1 cellular context compared by ENCODE assay signal in the genomic region with DNA sequence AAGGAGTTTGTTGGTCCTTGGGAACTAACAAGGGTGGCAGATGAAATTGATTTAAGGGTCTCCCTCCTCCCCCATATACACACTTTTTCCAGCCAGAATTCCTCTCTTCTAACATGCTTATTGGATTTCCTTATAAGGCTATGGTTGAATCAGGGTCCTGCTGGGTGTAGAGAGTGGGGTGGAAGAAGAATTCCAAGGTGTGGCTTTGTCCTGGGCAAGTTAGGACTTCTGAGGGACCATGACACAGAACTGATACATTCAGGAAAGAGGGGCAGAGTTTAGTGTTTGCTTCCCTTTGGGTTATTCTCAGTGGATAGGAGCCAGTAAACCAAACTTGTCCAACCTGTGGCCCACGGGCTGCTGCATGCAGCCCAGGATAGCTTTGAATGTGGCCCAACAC.
TF ChIP-seq lines count a peak whose summit lies in the region.

No MANE protein-coding gene starts in this region.

TF ChIP-seq in GM23338, 12 proteins besides CTCF, POLR2A, EP300 and RAD21:
- TF ChIP-seq, protein P1, sequence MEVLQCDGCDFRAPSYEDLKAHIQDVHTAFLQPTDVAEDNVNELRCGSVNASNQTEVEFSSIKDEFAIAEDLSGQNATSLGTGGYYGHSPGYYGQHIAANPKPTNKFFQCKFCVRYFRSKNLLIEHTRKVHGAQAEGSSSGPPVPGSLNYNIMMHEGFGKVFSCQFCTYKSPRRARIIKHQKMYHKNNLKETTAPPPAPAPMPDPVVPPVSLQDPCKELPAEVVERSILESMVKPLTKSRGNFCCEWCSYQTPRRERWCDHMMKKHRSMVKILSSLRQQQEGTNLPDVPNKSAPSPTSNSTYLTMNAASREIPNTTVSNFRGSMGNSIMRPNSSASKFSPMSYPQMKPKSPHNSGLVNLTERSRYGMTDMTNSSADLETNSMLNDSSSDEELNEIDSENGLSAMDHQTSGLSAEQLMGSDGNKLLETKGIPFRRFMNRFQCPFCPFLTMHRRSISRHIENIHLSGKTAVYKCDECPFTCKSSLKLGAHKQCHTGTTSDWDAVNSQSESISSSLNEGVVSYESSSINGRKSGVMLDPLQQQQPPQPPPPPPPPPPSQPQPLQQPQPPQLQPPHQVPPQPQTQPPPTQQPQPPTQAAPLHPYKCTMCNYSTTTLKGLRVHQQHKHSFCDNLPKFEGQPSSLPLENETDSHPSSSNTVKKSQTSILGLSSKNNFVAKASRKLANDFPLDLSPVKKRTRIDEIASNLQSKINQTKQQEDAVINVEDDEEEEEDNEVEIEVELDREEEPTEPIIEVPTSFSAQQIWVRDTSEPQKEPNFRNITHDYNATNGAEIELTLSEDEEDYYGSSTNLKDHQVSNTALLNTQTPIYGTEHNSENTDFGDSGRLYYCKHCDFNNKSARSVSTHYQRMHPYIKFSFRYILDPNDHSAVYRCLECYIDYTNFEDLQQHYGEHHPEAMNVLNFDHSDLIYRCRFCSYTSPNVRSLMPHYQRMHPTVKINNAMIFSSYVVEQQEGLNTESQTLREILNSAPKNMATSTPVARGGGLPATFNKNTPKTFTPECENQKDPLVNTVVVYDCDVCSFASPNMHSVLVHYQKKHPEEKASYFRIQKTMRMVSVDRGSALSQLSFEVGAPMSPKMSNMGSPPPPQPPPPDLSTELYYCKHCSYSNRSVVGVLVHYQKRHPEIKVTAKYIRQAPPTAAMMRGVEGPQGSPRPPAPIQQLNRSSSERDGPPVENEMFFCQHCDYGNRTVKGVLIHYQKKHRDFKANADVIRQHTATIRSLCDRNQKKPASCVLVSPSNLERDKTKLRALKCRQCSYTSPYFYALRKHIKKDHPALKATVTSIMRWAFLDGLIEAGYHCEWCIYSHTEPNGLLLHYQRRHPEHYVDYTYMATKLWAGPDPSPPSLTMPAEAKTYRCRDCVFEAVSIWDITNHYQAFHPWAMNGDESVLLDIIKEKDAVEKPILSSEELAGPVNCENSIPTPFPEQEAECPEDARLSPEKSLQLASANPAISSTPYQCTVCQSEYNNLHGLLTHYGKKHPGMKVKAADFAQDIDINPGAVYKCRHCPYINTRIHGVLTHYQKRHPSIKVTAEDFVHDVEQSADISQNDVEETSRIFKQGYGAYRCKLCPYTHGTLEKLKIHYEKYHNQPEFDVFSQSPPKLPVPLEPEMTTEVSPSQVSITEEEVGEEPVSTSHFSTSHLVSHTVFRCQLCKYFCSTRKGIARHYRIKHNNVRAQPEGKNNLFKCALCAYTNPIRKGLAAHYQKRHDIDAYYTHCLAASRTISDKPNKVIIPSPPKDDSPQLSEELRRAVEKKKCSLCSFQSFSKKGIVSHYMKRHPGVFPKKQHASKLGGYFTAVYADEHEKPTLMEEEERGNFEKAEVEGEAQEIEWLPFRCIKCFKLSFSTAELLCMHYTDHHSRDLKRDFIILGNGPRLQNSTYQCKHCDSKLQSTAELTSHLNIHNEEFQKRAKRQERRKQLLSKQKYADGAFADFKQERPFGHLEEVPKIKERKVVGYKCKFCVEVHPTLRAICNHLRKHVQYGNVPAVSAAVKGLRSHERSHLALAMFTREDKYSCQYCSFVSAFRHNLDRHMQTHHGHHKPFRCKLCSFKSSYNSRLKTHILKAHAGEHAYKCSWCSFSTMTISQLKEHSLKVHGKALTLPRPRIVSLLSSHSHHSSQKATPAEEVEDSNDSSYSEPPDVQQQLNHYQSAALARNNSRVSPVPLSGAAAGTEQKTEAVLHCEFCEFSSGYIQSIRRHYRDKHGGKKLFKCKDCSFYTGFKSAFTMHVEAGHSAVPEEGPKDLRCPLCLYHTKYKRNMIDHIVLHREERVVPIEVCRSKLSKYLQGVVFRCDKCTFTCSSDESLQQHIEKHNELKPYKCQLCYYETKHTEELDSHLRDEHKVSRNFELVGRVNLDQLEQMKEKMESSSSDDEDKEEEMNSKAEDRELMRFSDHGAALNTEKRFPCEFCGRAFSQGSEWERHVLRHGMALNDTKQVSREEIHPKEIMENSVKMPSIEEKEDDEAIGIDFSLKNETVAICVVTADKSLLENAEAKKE (CRISPR knock-in tag; IDR thresholded peaks at IDR 0.05) = 0 out of 2 replicates have a peak, but pooled peaks have one; percentile 35
- TF ChIP-seq STAT1 (IDR thresholded peaks at IDR 0.05; ENCODE audit: unreplicated experiment) = no peak
